8 cellular contexts compared by ENCODE assay signal in genomic region chr9:115524467-115525059, GRCh38.
DNase-seq lines count a peak whose midpoint lies in the region; ATAC-seq and TF ChIP-seq lines count a peak whose summit lies in the region.

No MANE protein-coding gene starts in this region.

- no peaks in the 10 kb centered on the region for H3K9me3 ChIP-seq in DND-41 (ENCODE audit: insufficient read depth, low read length, severe bottlenecking)
- H3K9me3 ChIP-seq in HCT116 (ENCODE audit: control insufficient read depth in 1 of 2, insufficient read depth in 1 of 2, low read depth in 1 of 2, low read length in 2 of 2), result no peaks in the 10 kb centered on the region
- no peaks in the 10 kb centered on the region for H3K9me3 ChIP-seq in thyroid gland

- TF ChIP-seq POLR2A in HCT116 (IDR thresholded peaks at IDR 0.05; ENCODE audit: borderline replicate concordance, extremely low read depth, insufficient read depth, insufficient read length), result no peak
- no peak for TF ChIP-seq POLR2A in thyroid gland (IDR thresholded peaks at IDR 0.05)

- no peak overlapping the region for H2AFZ ChIP-seq in DND-41 (ENCODE audit: low read depth, low read length)
- no peak overlapping the region for H2AFZ ChIP-seq in HCT116 (ENCODE audit: low read depth, low read length, poor library complexity, severe bottlenecking)

- POLR2A ChIA-PET in HCT116 (lab: Charles Lee), result no interaction called here

- RAD21 ChIA-PET in HCT116 (lab: Charles Lee; ENCODE audit: low non-redundant PET in 1 of 2, low total read pairs in 2 of 2, uncharacterized antibody in 2 of 2, unreplicated experiment in 2 of 2), result no interaction called here

- no peaks in the 10 kb centered on the region for H3K36me3 ChIP-seq in DND-41 (ENCODE audit: insufficient read depth, low read length)
- H3K36me3 ChIP-seq in HCT116 (ENCODE audit: control insufficient read depth in 1 of 2, insufficient read depth in 2 of 2, low read length in 2 of 2), result no peaks in the 10 kb centered on the region
- H3K36me3 ChIP-seq in kidney epithelial cell (ENCODE audit: control insufficient read depth, insufficient read depth, low read length), result no peaks in the 10 kb centered on the region
- no peaks in the 10 kb centered on the region for H3K36me3 ChIP-seq in thyroid gland

- BruUV-seq in HCT116 (replicated peaks; lab: Mats Ljungman, UMichigan), result no TSS peak

- DNase-seq in DND-41 (peak; percentile 22), HCT116 (ENCODE audit: low read depth, low spot score) (peak; percentile 47), NCI-H526 treated with DMSO at 0.1 percent for 48 hours (lab: John Stamatoyannopoulos, UW) (peak; percentile 24), T47D (ENCODE audit: low read depth in 1 of 2, low spot score in 1 of 2) (peak; percentile 16 to 64), kidney epithelial cell (ENCODE audit: low read depth) (peak; percentile 34), thyroid gland (no peak), NK-92 (lab: John Stamatoyannopoulos, UW; ENCODE audit: unreplicated experiment) (no peak)

- H3K27me3 ChIP-seq in DND-41 (ENCODE audit: insufficient read depth, low read length, poor library complexity) (no peaks in the 10 kb centered on the region), HCT116 (ENCODE audit: insufficient read depth, low read length) (0 out of 2 replicates have a peak, but pooled peaks cover 3% of the 10 kb centered on the region), kidney epithelial cell (ENCODE audit: control insufficient read depth, insufficient read depth, low read length) (no peaks in the 10 kb centered on the region), thyroid gland (no peaks in the 10 kb centered on the region)

- 25 to 29% methylated on average over 3 of the region's 3 CpGs for WGBS in thyroid gland, 2 donors

- TF ChIP-seq CTCF in DND-41 (IDR thresholded peaks at IDR 0.05; ENCODE audit: borderline replicate concordance, extremely low read depth, low read length, poor library complexity, severe bottlenecking), result peak; percentile 71
- TF ChIP-seq CTCF in HCT116 (IDR thresholded peaks at IDR 0.05 in 2 of 3, conservative IDR thresholded peaks at IDR 0.05 in 1 of 3; ENCODE audit: borderline replicate concordance in 1 of 3, insufficient read depth in 1 of 3, low read depth in 2 of 3, low read length in 2 of 3), result peak; percentile 66 to 77 (median 71); a peak in 5 of 6 replicates
- peak; percentile 76 for TF ChIP-seq CTCF in kidney epithelial cell (IDR thresholded peaks at IDR 0.05; ENCODE audit: insufficient read depth, low read length, poor library complexity, severe bottlenecking)
- TF ChIP-seq CTCF in thyroid gland (IDR thresholded peaks at IDR 0.05), result peak; percentile 14 to 63 (median 30)

- H3K9me2 ChIP-seq in HCT116 (ENCODE audit: insufficient read depth), result no peaks in the 10 kb centered on the region

- H3K9ac ChIP-seq in DND-41 (ENCODE audit: low read depth, low read length), result no peak overlapping the region
- no peak overlapping the region for H3K9ac ChIP-seq in HCT116 (ENCODE audit: low read length)

- H3K27ac ChIP-seq in DND-41 (ENCODE audit: low read length), result no peak overlapping the region
- no peak overlapping the region for H3K27ac ChIP-seq in HCT116 (ENCODE audit: low read depth, low read length)
- no peak overlapping the region for H3K27ac ChIP-seq in thyroid gland

- no peak overlapping the region for H3K4me3 ChIP-seq in DND-41 (ENCODE audit: low read depth in 1 of 2, low read length in 2 of 2)
- H3K4me3 ChIP-seq in HCT116 (replicated peaks in 1 of 2; ENCODE audit: low read depth in 1 of 2, low read length in 2 of 2), result no peak overlapping the region
- no peak overlapping the region for H3K4me3 ChIP-seq in kidney epithelial cell (ENCODE audit: low read depth, low read length)
- no peak overlapping the region for H3K4me3 ChIP-seq in thyroid gland (replicated peaks in 1 of 3)

- ATAC-seq in DND-41 (ENCODE audit: insufficient read depth, low read depth) (peak; percentile 54; the same call in 2 of the 3 replicates), HCT116 (peak; percentile 86), GM19397 (IDR thresholded peaks at IDR 0.05; ENCODE audit: unreplicated experiment) (no peak)

- H3K79me2 ChIP-seq in DND-41 (ENCODE audit: insufficient read depth, low read length), result no peaks in the 10 kb centered on the region
- no peaks in the 10 kb centered on the region for H3K79me2 ChIP-seq in HCT116 (ENCODE audit: insufficient read depth, low read length)

- H3K4me1 ChIP-seq in DND-41 (ENCODE audit: insufficient read depth, low read length) (no peaks in the 10 kb centered on the region), HCT116 (ENCODE audit: control insufficient read depth in 1 of 2, insufficient read depth in 2 of 2, low read length in 2 of 2) (no peaks in the 10 kb centered on the region), thyroid gland (no peaks in the 10 kb centered on the region)

- H4K20me1 ChIP-seq in DND-41 (ENCODE audit: insufficient read depth, low read length) (no peaks in the 10 kb centered on the region), HCT116 (ENCODE audit: insufficient read depth) (no peaks in the 10 kb centered on the region)

- peak; percentile 91 for TF ChIP-seq RAD21 in HCT116 (IDR thresholded peaks at IDR 0.05; ENCODE audit: low read depth)

- H3K4me2 ChIP-seq in DND-41 (ENCODE audit: insufficient read depth, low read length) (no peak overlapping the region), HCT116 (ENCODE audit: low read length) (no peak overlapping the region)

- in situ Hi-C loops in T47D (cut with HindIII; ENCODE audit: low pct_unique_long_range_greater_than_20kb, low sequenced_read_pairs), result no loop called here

- intact Hi-C loops in HCT116 (cut with micrococcal nuclease) (loop anchor here (1.0 to 5.0 kb wide), 5 partner anchors 298 to 1119 kb away; partner anchors contain the start of gene TEX48), thyroid gland (cut with DNase I) (no loop called here)

- CTCF ChIA-PET in HCT116 (lab: Charles Lee), result no interaction called here

TF ChIP-seq in HCT116, 20 proteins besides CTCF, POLR2A, EP300 and RAD21:
- TF ChIP-seq REST (IDR thresholded peaks at IDR 0.05; ENCODE audit: low read depth) (no peak), YY1 (IDR thresholded peaks at IDR 0.05; ENCODE audit: extremely low read depth, insufficient replicate concordance, low read depth, low read length) (no peak), ELF1 (IDR thresholded peaks at IDR 0.05; ENCODE audit: borderline replicate concordance, low read depth) (no peak), SRF (IDR thresholded peaks at IDR 0.05; ENCODE audit: low read depth) (no peak), POLR2AphosphoS5 (IDR thresholded peaks at IDR 0.05; ENCODE audit: low read depth, low read length) (no peak), JUND (IDR thresholded peaks at IDR 0.05) (no peak), SP1 (IDR thresholded peaks at IDR 0.05; ENCODE audit: low read depth) (no peak), ZBTB33 (IDR thresholded peaks at IDR 0.05; ENCODE audit: extremely low read depth, insufficient replicate concordance, low read length) (no peak), TCF7L2 (IDR thresholded peaks at IDR 0.05; ENCODE audit: borderline replicate concordance, extremely low read depth, insufficient read depth, insufficient read length) (no peak), SIN3A (IDR thresholded peaks at IDR 0.05; ENCODE audit: low read depth) (no peak), CEBPB (IDR thresholded peaks at IDR 0.05; ENCODE audit: low read depth) (no peak), ZNF274 (IDR thresholded peaks at IDR 0.05; ENCODE audit: low read depth, low read length) (no peak)

Comparison
In these comparisons a context has a peak if more than half of its experiments do, and no peak if none do; other contexts are left out.
1. DNase-seq: peak in DND-41 (single experiment), HCT116 (single experiment), NCI-H526 treated with DMSO at 0.1 percent for 48 hours (single experiment), T47D (2 of 2) and kidney epithelial cell (single experiment); none in thyroid gland (0 of 2) and NK-92 (single experiment).
2. Peak in every context shown above with its lines, with median percentiles within 50 percentile points of each other: CTCF ChIP-seq.